In genomic region chr1:165456114-165456513, GRCh38 we compare ENCODE assay signal across 33 cellular contexts. TPM values are rescaled to one million over a fixed set of nuclear protein-coding genes. Genes with fewer than 3 reads are reported as not detected.
DNase-seq lines count a peak whose midpoint lies in the region; ATAC-seq and TF ChIP-seq lines count a peak whose summit lies in the region.
"Had no signal": no experiment of that assay in that cellular context is flagged by ENCODE, and none has a peak within 500 bp of the region (broad histone marks: within the 10 kb centered on the region; RNA-seq: fewer than 3 reads in every experiment).

No MANE protein-coding gene starts in this region.

- H3K4me3 ChIP-seq in LNCaP clone FGC (ENCODE audit: low read depth, low read length) (no peak overlapping the region), SJCRH30 (no peak overlapping the region)
- H3K4me3 ChIP-seq: ascending aorta, BLaER1, esophagus squamous epithelium, gastrocnemius medialis, Peyer's patch, prostate gland, testis, uterus had no signal

- H3K27me3 ChIP-seq in foreskin keratinocyte (peaks cover 16% of the 10 kb centered on the region), SJCRH30 (no peaks in the 10 kb centered on the region)
- H3K27me3 ChIP-seq: ascending aorta, BLaER1, gastrocnemius medialis, Peyer's patch, testis, uterus had no signal

- DNase-seq in DMS153 (lab: John Stamatoyannopoulos, UW) (peak; percentile 90), LNCaP clone FGC (ENCODE audit: low read depth) (peak; percentile 22), NCI-H748 (lab: John Stamatoyannopoulos, UW; ENCODE audit: unreplicated experiment) (peak; percentile 97), foreskin keratinocyte (peak; percentile 11 to 54), GM10248 (ENCODE audit: extremely low spot score) (no peak), left ventricle myocardium superior (no peak), SJCRH30 (no peak)
- DNase-seq: activated CD4-positive, alpha-beta T cell treated with anti-CD3 and anti-CD28 coated beads for 36 hours; activated CD8-positive, alpha-beta T cell treated with anti-CD3 and anti-CD28 coated beads, Interleukin-2, amount 10 ng/mL, durations not matched to agents 7 days and 5 days; activated naive CD8-positive, alpha-beta T cell treated with anti-CD3 and anti-CD28 coated beads, Interleukin-2, amount 10 ng/mL, durations not matched to agents 7 days and 5 days; activated T-cell treated with anti-CD3 and anti-CD28 coated beads for 4 hours; caudate nucleus; cortex of kidney; effector memory CD8-positive, alpha-beta T cell; esophagus squamous epithelium; gastrocnemius medialis; GOT3; hippocampal formation; Kasumi-1; left colon; mesenchymal stem cell; MV-4-11; NCI-H1694; NCI-H2227 treated with DMSO at 0.1 percent for 48 hours; Peyer's patch; stimulated activated naive CD8-positive, alpha-beta T cell treated with anti-CD3 and anti-CD28 coated beads, Interleukin-15, Interleukin-2, amounts not matched to agents 100 U/mL and 50 U/mL, for 24 hours; testis; uterus had no signal

- intact Hi-C loops in left ventricle myocardium superior (cut with micrococcal nuclease): no loop called here

- H3K9me3 ChIP-seq in SJCRH30 (replicated peaks): no peaks in the 10 kb centered on the region
- H3K9me3 ChIP-seq: ascending aorta, BLaER1, esophagus squamous epithelium, gastrocnemius medialis, Peyer's patch, prostate gland, testis, uterus had no signal

- CTCF ChIA-PET in GM10248 (lab: Yijun Ruan, JAX): interaction anchor here (1.7 kb wide), 1 partner anchor 9 kb away, joined by 3 read pairs; no protein-coding TSS in a partner anchor

- no peak overlapping the region for H3K27ac ChIP-seq in foreskin keratinocyte
- no peak overlapping the region for H3K27ac ChIP-seq in SJCRH30
- H3K27ac ChIP-seq: ascending aorta, BLaER1, esophagus squamous epithelium, gastrocnemius medialis, Peyer's patch, prostate gland, testis, uterus had no signal

- ATAC-seq in foreskin keratinocyte: peak; percentile 79
- no peak for ATAC-seq in GM19397 (IDR thresholded peaks at IDR 0.05; ENCODE audit: unreplicated experiment)
- ATAC-seq in left ventricle myocardium superior: no peak
- ATAC-seq: activated CD4-positive, alpha-beta T cell treated with anti-CD3 and anti-CD28 coated beads for 36 hours; activated CD8-positive, alpha-beta T cell treated with anti-CD3 and anti-CD28 coated beads, Interleukin-2, amount 10 ng/mL, durations not matched to agents 7 days and 5 days; effector memory CD8-positive, alpha-beta T cell; gastrocnemius medialis; left colon; stimulated activated naive CD8-positive, alpha-beta T cell treated with anti-CD3 and anti-CD28 coated beads, Interleukin-15, Interleukin-2, amounts not matched to agents 100 U/mL and 50 U/mL, for 24 hours had no signal

- TF ChIP-seq CTCF in LNCaP clone FGC (IDR thresholded peaks at IDR 0.05; ENCODE audit: control insufficient read depth, extremely low read depth, insufficient read depth): no peak
- TF ChIP-seq CTCF in foreskin keratinocyte (conservative IDR thresholded peaks at IDR 0.05): no peak
- no peak for TF ChIP-seq CTCF in GM10248 (IDR thresholded peaks at IDR 0.05; ENCODE audit: control extremely low read depth, extremely low read depth, low read depth, missing control alignments)

- POLR2A ChIA-PET in GM10248 (lab: Yijun Ruan, JAX): no interaction called here

- no peaks in the 10 kb centered on the region for H3K36me3 ChIP-seq in SJCRH30
- H3K36me3 ChIP-seq: ascending aorta, BLaER1, esophagus squamous epithelium, gastrocnemius medialis, Peyer's patch, prostate gland, uterus had no signal

- no peaks in the 10 kb centered on the region for H3K4me1 ChIP-seq in foreskin keratinocyte
- H3K4me1 ChIP-seq in SJCRH30: peaks cover 34% of the 10 kb centered on the region
- H3K4me1 ChIP-seq: ascending aorta, esophagus squamous epithelium, gastrocnemius medialis, Peyer's patch, prostate gland, testis, uterus had no signal

RNA-seq across cellular contexts. Expression of gene RXRG, which starts 11.2 kb away (rescaled TPM):
- total RNA-seq in foreskin keratinocyte (not detected in 2 replicates), left ventricle myocardium superior (2.2 TPM)
- not detected in 2 replicates for polyA plus RNA-seq in foreskin keratinocyte
- total RNA-seq in SJCRH30 (2014; rRNA removed; shearing (Covaris generic)): 10.9 and 13.4 TPM in 2 replicates
- total RNA-seq: activated CD8-positive, alpha-beta T cell treated with anti-CD3 and anti-CD28 coated beads, Interleukin-2, amount 10 ng/mL, durations not matched to agents 7 days and 5 days; activated naive CD8-positive, alpha-beta T cell treated with anti-CD3 and anti-CD28 coated beads, Interleukin-2, amount 10 ng/mL, durations not matched to agents 7 days and 5 days; ascending aorta had no signal
- polyA plus RNA-seq: AG04450 had no signal

Comparison
In these comparisons a context has a peak if more than half of its experiments do, and no peak if none do; other contexts are left out.
1. DNase-seq: peak in DMS153 (single experiment), LNCaP clone FGC (single experiment), NCI-H748 (single experiment) and foreskin keratinocyte (2 of 2); none in GM10248 (single experiment), left ventricle myocardium superior (single experiment) and SJCRH30 (0 of 2).